Comparison of ENCODE assay signal across 8 cellular contexts in the genomic region with DNA sequence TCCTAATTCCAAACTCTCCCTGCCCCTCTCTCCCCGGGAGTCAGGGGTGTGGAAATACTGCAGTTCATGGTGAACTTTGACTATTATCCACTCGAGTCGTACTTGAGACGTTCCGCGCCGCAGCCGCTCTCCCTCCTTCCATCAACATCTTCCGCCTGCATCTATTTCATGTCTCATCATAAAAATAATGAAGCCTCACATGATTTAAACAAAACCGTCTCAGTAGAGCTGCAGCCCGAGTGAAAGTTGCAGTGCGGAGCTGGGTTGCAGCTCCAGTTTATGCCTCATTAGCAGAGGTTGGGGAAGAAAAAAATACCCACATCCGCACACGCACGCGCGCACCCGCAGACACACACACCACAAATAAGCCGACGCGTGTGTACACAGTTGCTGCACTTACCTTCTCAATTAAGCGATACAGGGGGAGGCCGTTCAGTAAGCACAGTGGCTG. TPM values are rescaled to one million over a fixed set of nuclear protein-coding genes. Genes with fewer than 3 reads are reported as not detected.
DNase-seq lines count a peak whose midpoint lies in the region; ATAC-seq, FAIRE-seq and TF ChIP-seq lines count a peak whose summit lies in the region.

No MANE protein-coding gene starts in this region.

- DNase-seq in D341Med (ENCODE audit: low spot score) (peak; percentile 56), MG63 (peak; percentile 12), amniotic epithelial cell (ENCODE audit: low read depth) (peak; percentile 50), kidney (no peak), tibial nerve (ENCODE audit: low spot score in 2 of 2) (no peak)
- no peak for DNase-seq in stimulated activated CD4-positive, alpha-beta T cell treated with anti-CD3 and anti-CD28 coated beads, Interleukin-4, amount 100 ng/mL, for 1 hour

- ATAC-seq in HG02763 (IDR thresholded peaks at IDR 0.05; ENCODE audit: unreplicated experiment) (no peak), GM19455 (IDR thresholded peaks at IDR 0.05; ENCODE audit: unreplicated experiment) (no peak)

- TF ChIP-seq CTCF in kidney (IDR thresholded peaks at IDR 0.05; ENCODE audit: borderline replicate concordance, extremely low read depth, insufficient read depth) (no peak), tibial nerve (IDR thresholded peaks at IDR 0.05) (no peak)

- no peak for TF ChIP-seq EP300 in tibial nerve (IDR thresholded peaks at IDR 0.05)

- H3K27me3 ChIP-seq in MG63 (peaks cover 3% of the 10 kb centered on the region), tibial nerve (peaks cover 0 to 9% of the 10 kb centered on the region in 2 donors)

- H3K27ac ChIP-seq in kidney (ENCODE audit: low read depth in 2 of 2, low read length in 2 of 2) (no peak overlapping the region), tibial nerve (peak overlapping the region; percentile 48 to 81 (median 72))

- H3K36me3 ChIP-seq in MG63 (no peaks in the 10 kb centered on the region), kidney (ENCODE audit: control insufficient read depth in 1 of 2, insufficient read depth in 2 of 2, low read length in 2 of 2) (no peaks in the 10 kb centered on the region), tibial nerve (no peaks in the 10 kb centered on the region)

- intact Hi-C loops in kidney (cut with DNase I): no loop called here

- no peak for TF ChIP-seq POLR2A in tibial nerve (IDR thresholded peaks at IDR 0.05)

- H3K9ac ChIP-seq in kidney (ENCODE audit: low read length in 2 of 2): peak overlapping the region in 1 of 2 donors; percentile 20

- 0% methylated on average over 23 of the region's 23 CpGs for WGBS in tibial nerve, 2 donors

- FAIRE-seq in kidney (lab: Jason Lieb, UNC): no peak

- H3K4me1 ChIP-seq in kidney (ENCODE audit: control insufficient read depth in 1 of 2, insufficient read depth in 1 of 2, low read depth in 1 of 2, low read length in 2 of 2) (peaks cover 3 to 6% of the 10 kb centered on the region in 2 donors), tibial nerve (peaks cover 0 to 34% (median 1%) of the 10 kb centered on the region in 4 donors)

- H3K9me3 ChIP-seq in MG63 (no peaks in the 10 kb centered on the region), kidney (ENCODE audit: control insufficient read depth in 1 of 2, low read length in 2 of 2) (no peaks in the 10 kb centered on the region), tibial nerve (no peaks in the 10 kb centered on the region)

- H3K4me3 ChIP-seq in MG63 (peak overlapping the region; percentile 44), kidney (ENCODE audit: low read length in 2 of 2) (peak overlapping the region; percentile 62 to 68), tibial nerve (peak overlapping the region; percentile 39 to 55 (median 47))

RNA-seq across cellular contexts. Expression of a gene that starts 0.3 kb away (rescaled TPM):
- not detected in 2 replicates for total RNA-seq in MG63 (2014; rRNA removed; shearing (Covaris generic); ENCODE audit: low replicate concordance)
- total RNA-seq in kidney: 3.7 TPM
- 4.6 TPM for polyA plus RNA-seq in kidney (ENCODE audit: insufficient read depth, low read depth, low replicate concordance)
- total RNA-seq in tibial nerve: 10 to 100 TPM; 12.4 to 26.6 (median 21.6) TPM

Comparison
In these comparisons a context has a peak if more than half of its experiments do, and no peak if none do; other contexts are left out.
1. DNase-seq: peak in D341Med (single experiment), MG63 (single experiment) and amniotic epithelial cell (single experiment); none in kidney (single experiment), tibial nerve (0 of 2) and stimulated activated CD4-positive, alpha-beta T cell treated with anti-CD3 and anti-CD28 coated beads, Interleukin-4, amount 100 ng/mL, for 1 hour (single experiment).
2. H3K27ac ChIP-seq: peak in tibial nerve (4 of 4); none in kidney (0 of 2).
3. Peak in every context shown above with its lines, with median percentiles within 50 percentile points of each other: H3K4me3 ChIP-seq.